In genomic region chr3:139655880-139656279, GRCh38 we compare ENCODE assay signal across 26 cellular contexts. TPM values are rescaled to one million over a fixed set of nuclear protein-coding genes. Genes with fewer than 3 reads are reported as not detected.
DNase-seq lines count a peak whose midpoint lies in the region; ATAC-seq and TF ChIP-seq lines count a peak whose summit lies in the region.
"Had no signal": no experiment of that assay in that cellular context is flagged by ENCODE, and none has a peak within 500 bp of the region (broad histone marks: within the 10 kb centered on the region; RNA-seq: fewer than 3 reads in every experiment).

No MANE protein-coding gene starts in this region.

- H3K4me1 ChIP-seq in endodermal cell (ENCODE audit: control insufficient read depth, insufficient read depth, low read length) (no peaks in the 10 kb centered on the region), right atrium auricular region (peaks cover 0 to 17% of the 10 kb centered on the region in 2 donors)

- no peak overlapping the region for H3K9ac ChIP-seq in endodermal cell (ENCODE audit: extremely low read depth, low read length, poor library complexity, severe bottlenecking)

- H3K9me3 Mint-ChIP-seq in endodermal cell = no peaks in the 10 kb centered on the region
- H3K9me3 Mint-ChIP-seq: activated CD4-positive, alpha-beta T cell treated with anti-CD3 and anti-CD28 coated beads, Interleukin-2, amount 10 ng/mL, durations not matched to agents 7 days and 5 days; central memory CD8-positive, alpha-beta T cell; effector memory CD8-positive, alpha-beta T cell; stimulated activated memory B cell treated with anti-CD40 and anti-IgM and Interleukin-4, amounts not matched to agents 10 μg/mL and 1 μg/mL and 100 μg/mL, for 72 hours; T-cell had no signal

- no peaks in the 10 kb centered on the region for H3K9me3 ChIP-seq in endodermal cell (ENCODE audit: control insufficient read depth, low read length)
- H3K9me3 ChIP-seq in right atrium auricular region = no peaks in the 10 kb centered on the region
- H3K9me3 ChIP-seq: adrenal gland, neutrophil, thoracic aorta had no signal

- no peaks in the 10 kb centered on the region for H3K27me3 Mint-ChIP-seq in endodermal cell (ENCODE audit: insufficient read depth)
- H3K27me3 Mint-ChIP-seq: activated CD4-positive, alpha-beta T cell treated with anti-CD3 and anti-CD28 coated beads, Interleukin-2, amount 10 ng/mL, durations not matched to agents 7 days and 5 days; CD8-positive, alpha-beta memory T cell; central memory CD8-positive, alpha-beta T cell; effector memory CD8-positive, alpha-beta T cell; stimulated activated memory B cell treated with anti-CD40 and anti-IgM and Interleukin-4, amounts not matched to agents 10 μg/mL and 1 μg/mL and 100 μg/mL, for 72 hours; T-cell had no signal

- WGBS in endodermal cell (ENCODE audit: insufficient coverage in 1 of 2, insufficient read length in 1 of 2), 2 experiments = 90% methylated on average over 2 of the region's 2 CpGs

- DNase-seq in GM04503 (ENCODE audit: low read depth) (peak; percentile 1), endodermal cell (peak; percentile 17), right atrium auricular region (ENCODE audit: low spot score) (peak; percentile 62), renal cortical epithelial cell (ENCODE audit: low read depth) (peak; percentile 54), GM03348 (ENCODE audit: low spot score) (no peak), SW 1271 (lab: John Stamatoyannopoulos, UW) (no peak), HuH-7.5 (ENCODE audit: low spot score) (no peak)
- DNase-seq: activated CD4-positive, alpha-beta T cell treated with anti-CD3 and anti-CD28 coated beads, Interleukin-2, amount 10 ng/mL, durations not matched to agents 7 days and 5 days; activated CD8-positive, alpha-beta memory T cell treated with anti-CD3 and anti-CD28 coated beads, Interleukin-2, amount 50 U/mL, for 48 hours; activated effector memory CD4-positive, alpha-beta T cell treated with Interleukin-2 at 50 U/mL for 16 hours; CD8-positive, alpha-beta memory T cell; DND-41; effector memory CD8-positive, alpha-beta T cell; foreskin keratinocyte; GOT3; left colon; NCI-H2081; NCI-H510A; SHP77; T-cell had no signal

- H3K4me3 ChIP-seq in endodermal cell (ENCODE audit: low read length) (no peak overlapping the region), right atrium auricular region (no peak overlapping the region)
- H3K4me3 ChIP-seq: adrenal gland, thoracic aorta had no signal

- no peaks in the 10 kb centered on the region for H3K36me3 Mint-ChIP-seq in endodermal cell (ENCODE audit: low read depth)
- H3K36me3 Mint-ChIP-seq: stimulated activated memory B cell treated with anti-CD40 and anti-IgM and Interleukin-4, amounts not matched to agents 10 μg/mL and 1 μg/mL and 100 μg/mL, for 72 hours had no signal

- H3K27me3 ChIP-seq in endodermal cell (ENCODE audit: control insufficient read depth, insufficient read depth, low read length, poor library complexity, severe bottlenecking) = no peaks in the 10 kb centered on the region
- H3K27me3 ChIP-seq in right atrium auricular region = no peaks in the 10 kb centered on the region
- H3K27me3 ChIP-seq: adrenal gland, foreskin keratinocyte, neutrophil had no signal

- H3K27ac Mint-ChIP-seq in endodermal cell = no peak overlapping the region
- H3K27ac Mint-ChIP-seq: activated CD4-positive, alpha-beta T cell treated with anti-CD3 and anti-CD28 coated beads, Interleukin-2, amount 10 ng/mL, durations not matched to agents 7 days and 5 days; CD8-positive, alpha-beta memory T cell; effector memory CD8-positive, alpha-beta T cell; stimulated activated memory B cell treated with anti-CD40 and anti-IgM and Interleukin-4, amounts not matched to agents 10 μg/mL and 1 μg/mL and 100 μg/mL, for 72 hours; T-cell had no signal

- no peaks in the 10 kb centered on the region for H3K36me3 ChIP-seq in endodermal cell (ENCODE audit: control insufficient read depth, insufficient read depth, low read length)
- H3K36me3 ChIP-seq in right atrium auricular region = no peaks in the 10 kb centered on the region
- H3K36me3 ChIP-seq: adrenal gland, neutrophil, thoracic aorta had no signal

- H3K4me3 Mint-ChIP-seq in endodermal cell = no peak overlapping the region
- H3K4me3 Mint-ChIP-seq: activated CD4-positive, alpha-beta T cell treated with anti-CD3 and anti-CD28 coated beads, Interleukin-2, amount 10 ng/mL, durations not matched to agents 7 days and 5 days; CD8-positive, alpha-beta memory T cell; central memory CD8-positive, alpha-beta T cell; effector memory CD8-positive, alpha-beta T cell; stimulated activated memory B cell treated with anti-CD40 and anti-IgM and Interleukin-4, amounts not matched to agents 10 μg/mL and 1 μg/mL and 100 μg/mL, for 72 hours; T-cell had no signal

- H3K27ac ChIP-seq in endodermal cell (ENCODE audit: low read depth, low read length) (no peak overlapping the region), right atrium auricular region (no peak overlapping the region)
- H3K27ac ChIP-seq: adrenal gland, foreskin keratinocyte, neutrophil, thoracic aorta had no signal

- ATAC-seq in HG03108 (IDR thresholded peaks at IDR 0.05; ENCODE audit: unreplicated experiment) = no peak
- ATAC-seq: effector memory CD8-positive, alpha-beta T cell; foreskin keratinocyte; left colon; stimulated activated memory B cell treated with anti-CD40 and anti-IgM and Interleukin-4, amounts not matched to agents 10 μg/mL and 1 μg/mL and 100 μg/mL, for 72 hours; T-cell had no signal

- H3K4me1 Mint-ChIP-seq in endodermal cell = peaks cover 3% of the 10 kb centered on the region
- H3K4me1 Mint-ChIP-seq: activated CD4-positive, alpha-beta T cell treated with anti-CD3 and anti-CD28 coated beads, Interleukin-2, amount 10 ng/mL, durations not matched to agents 7 days and 5 days; CD8-positive, alpha-beta memory T cell; central memory CD8-positive, alpha-beta T cell; stimulated activated memory B cell treated with anti-CD40 and anti-IgM and Interleukin-4, amounts not matched to agents 10 μg/mL and 1 μg/mL and 100 μg/mL, for 72 hours; T-cell had no signal

- TF ChIP-seq CTCF in endodermal cell (conservative IDR thresholded peaks at IDR 0.05) (no peak), right atrium auricular region (IDR thresholded peaks at IDR 0.05) (no peak)

RNA-seq across cellular contexts. Expression of gene NMNAT3, which starts 21.9 kb away (rescaled TPM):
- 1 to 10 TPM; 1.2 to 1.6 TPM for total RNA-seq in endodermal cell
- 2.9 TPM for polyA plus RNA-seq in endodermal cell (2013, experiment 1 of 2)
- polyA plus RNA-seq in endodermal cell (2013, experiment 2 of 2) = 2.3 TPM
- total RNA-seq in right atrium auricular region = 10 to 100 TPM; 11.0 to 23.4 TPM
- total RNA-seq in renal cortical epithelial cell = 2.4 and 11.9 TPM in 2 replicates

Comparison
In these comparisons a context has a peak if more than half of its experiments do, and no peak if none do; other contexts are left out.
1. DNase-seq: peak in GM04503 (single experiment), endodermal cell (single experiment), right atrium auricular region (single experiment) and renal cortical epithelial cell (single experiment); none in GM03348 (single experiment), SW 1271 (0 of 2) and HuH-7.5 (single experiment).